8 cellular contexts compared by ENCODE assay signal in genomic region chr1:149708192-149708853, GRCh38.
DNase-seq lines count a peak whose midpoint lies in the region; ATAC-seq and TF ChIP-seq lines count a peak whose summit lies in the region.
"Not testable (repeated sequence)": the region's sequence is repeated elsewhere in the genome, so short reads cannot be mapped to it uniquely, and the experiment has no call there.

No MANE protein-coding gene starts in this region.

- H3K9me3 ChIP-seq in neutrophil: not testable (repeated sequence)

- H3K36me3 Mint-ChIP-seq in T-helper 2 cell treated with Interferon-gamma antibody and Interleukin-4, amounts not matched to agents 5 μg/mL and 100 μg/mL, for 36 hours (ENCODE audit: low read depth); activated naive CD8-positive, alpha-beta T cell: not testable (repeated sequence)

- peak overlapping the region; percentile 41 for H3K27ac ChIP-seq in neutrophil

- H3K27ac Mint-ChIP-seq in T-helper 2 cell treated with Interferon-gamma antibody and Interleukin-4, amounts not matched to agents 5 μg/mL and 100 μg/mL, for 36 hours: peak overlapping the region; percentile 87
- peak overlapping the region; percentile 97 for H3K27ac Mint-ChIP-seq in activated naive CD8-positive, alpha-beta T cell

- not testable (repeated sequence) for H3K27me3 ChIP-seq in neutrophil

- DNase-seq in GF-D8 (lab: John Stamatoyannopoulos, UW): peak; percentile 59
- DNase-seq in NCI-H1417 (lab: John Stamatoyannopoulos, UW): peak; percentile 1 to 50 (median 20)
- DNase-seq in T-helper 2 cell treated with Interferon-gamma antibody and Interleukin-4, amounts not matched to agents 5 μg/mL and 100 μg/mL, for 36 hours (ENCODE audit: low spot score): peak; percentile 51
- DNase-seq in germinal center (ENCODE audit: low spot score): peak; percentile 36
- DNase-seq in stimulated activated naive CD4-positive, alpha-beta T cell treated with Interleukin-2 at 50 U/mL for 16 hours (lab: John Stamatoyannopoulos, UW): peak; percentile 44

- H3K4me3 Mint-ChIP-seq in T-helper 2 cell treated with Interferon-gamma antibody and Interleukin-4, amounts not matched to agents 5 μg/mL and 100 μg/mL, for 36 hours: peak overlapping the region; percentile 55
- H3K4me3 Mint-ChIP-seq in activated naive CD8-positive, alpha-beta T cell: peak overlapping the region; percentile 74

- not testable (repeated sequence) for TF ChIP-seq CTCF in neutrophil (IDR thresholded peaks at IDR 0.05)

- H3K27me3 Mint-ChIP-seq in T-helper 2 cell treated with Interferon-gamma antibody and Interleukin-4, amounts not matched to agents 5 μg/mL and 100 μg/mL, for 36 hours (ENCODE audit: low read depth); activated naive CD8-positive, alpha-beta T cell: not testable (repeated sequence)

- not testable (repeated sequence) for H3K9me3 Mint-ChIP-seq in T-helper 2 cell treated with Interferon-gamma antibody and Interleukin-4, amounts not matched to agents 5 μg/mL and 100 μg/mL, for 36 hours; activated naive CD8-positive, alpha-beta T cell (ENCODE audit: low read depth)

- H3K36me3 ChIP-seq in neutrophil: not testable (repeated sequence)

- ATAC-seq in HG02678 (IDR thresholded peaks at IDR 0.05; ENCODE audit: unreplicated experiment): peak; percentile 93

- not testable (repeated sequence) for H3K4me1 ChIP-seq in neutrophil (ENCODE audit: control insufficient read depth in 1 of 2, insufficient read depth in 1 of 2, low read depth in 1 of 2, low read length in 1 of 2)

- not testable (repeated sequence) for H3K4me1 Mint-ChIP-seq in T-helper 2 cell treated with Interferon-gamma antibody and Interleukin-4, amounts not matched to agents 5 μg/mL and 100 μg/mL, for 36 hours (ENCODE audit: low read depth); activated naive CD8-positive, alpha-beta T cell (ENCODE audit: low read depth)

- peak overlapping the region in 1 of 2 experiments; percentile 39 for H3K4me3 ChIP-seq in neutrophil (ENCODE audit: low read depth in 1 of 2, low read length in 1 of 2)
